10 cellular contexts compared by ENCODE assay signal in genomic region chr21:33268392-33268735, GRCh38. TPM values are rescaled to one million over a fixed set of nuclear protein-coding genes. Genes with fewer than 3 reads are reported as not detected.
DNase-seq lines count a peak whose midpoint lies in the region; ATAC-seq and TF ChIP-seq lines count a peak whose summit lies in the region.
"Had no signal": no experiment of that assay in that cellular context is flagged by ENCODE, and none has a peak within 500 bp of the region (broad histone marks: within the 10 kb centered on the region; RNA-seq: fewer than 3 reads in every experiment).

No MANE protein-coding gene starts in this region.

- H3K27me3 ChIP-seq in PC-9 (ENCODE audit: insufficient read depth, low read depth): no peaks in the 10 kb centered on the region
- H3K27me3 ChIP-seq: thyroid gland had no signal

- CTCF ChIA-PET in PC-9 (lab: Charles Lee): no interaction called here

- TF ChIP-seq POLR2A in lower leg skin (IDR thresholded peaks at IDR 0.05): no peak

- no peaks in the 10 kb centered on the region for H3K36me3 ChIP-seq in PC-9 (ENCODE audit: low read depth)

- H3K9me3 ChIP-seq in PC-9 (ENCODE audit: insufficient read depth, low read depth): no peaks in the 10 kb centered on the region
- H3K9me3 ChIP-seq: thyroid gland had no signal

- H2AFZ ChIP-seq in PC-9: no peak overlapping the region

- H3K79me2 ChIP-seq in PC-9 (ENCODE audit: low read depth): no peaks in the 10 kb centered on the region

- no peak overlapping the region for H3K4me3 ChIP-seq in lower leg skin (ENCODE audit: low read depth, poor library complexity, severe bottlenecking)
- H3K4me3 ChIP-seq in PC-9: no peak overlapping the region
- H3K4me3 ChIP-seq: thyroid gland had no signal

- 0 out of 2 replicates have a peak overlapping the region, but pooled peaks have one; percentile 7 for H3K27ac ChIP-seq in 22Rv1
- H3K27ac ChIP-seq in PC-9: no peak overlapping the region

- peak; percentile 11 for ATAC-seq in GM19025 (IDR thresholded peaks at IDR 0.05; ENCODE audit: low read depth, unreplicated experiment)
- ATAC-seq in HG03159 (IDR thresholded peaks at IDR 0.05; ENCODE audit: unreplicated experiment): peak; percentile 10
- ATAC-seq in GM19351 (IDR thresholded peaks at IDR 0.05; ENCODE audit: unreplicated experiment): no peak

- POLR2A ChIA-PET in PC-9 (lab: Charles Lee; ENCODE audit: unreplicated experiment): no interaction called here

- WGBS in lower leg skin, 2 donors: 84 to 85% methylated on average over 7 of the region's 7 CpGs

- peaks cover 26% of the 10 kb centered on the region; the same call in 1 of the 2 replicates for H3F3A ChIP-seq in PC-9 (ENCODE audit: insufficient read depth, low read depth)

- H3K4me2 ChIP-seq in PC-9: no peak overlapping the region

- peaks cover 23% of the 10 kb centered on the region for H3K4me1 ChIP-seq in PC-9 (replicated peaks; ENCODE audit: insufficient read depth)

- TF ChIP-seq CTCF in 22Rv1 (IDR thresholded peaks at IDR 0.05): no peak
- TF ChIP-seq CTCF in lower leg skin (IDR thresholded peaks at IDR 0.05): no peak
- no peak for TF ChIP-seq CTCF in PC-9 (conservative IDR thresholded peaks at IDR 0.05)

- intact Hi-C loops in lower leg skin (cut with DNase I; ENCODE audit: low total_unique reads): no loop called here
- intact Hi-C loops in PC-9 (cut with micrococcal nuclease; ENCODE audit: unreplicated experiment): loop anchor here (5.0 kb wide), 1 partner anchor 59 kb away; no protein-coding TSS in a partner anchor

- H4K20me1 ChIP-seq in PC-9 (ENCODE audit: insufficient read depth): no peaks in the 10 kb centered on the region

- DNase-seq in cerebellum (ENCODE audit: low spot score) (peak; percentile 15), lower leg skin (ENCODE audit: low spot score in 2 of 2) (no peak), PC-9 (no peak), T-helper 9 cell (no peak)
- DNase-seq: NCI-H446 treated with DMSO at 0.1 percent for 48 hours had no signal

- H3K9me2 ChIP-seq in PC-9 (ENCODE audit: insufficient read depth): no peaks in the 10 kb centered on the region

- BruUV-seq in PC-9 (replicated peaks; lab: Mats Ljungman, UMichigan): no TSS peak

RNA-seq across cellular contexts. Expression of gene IL10RB, which starts 2.2 kb away (rescaled TPM):
- total RNA-seq in cerebellum (9.9 TPM), lower leg skin (10 to 100 TPM; 27.6 to 33.3 (median 30.2) TPM), PC-9 (2021) (18.3 and 23.1 TPM in 2 replicates)

RNA-seq across cellular contexts. Expression of gene IFNAR2, which starts 38.6 kb away (rescaled TPM):
- total RNA-seq in cerebellum (14.7 TPM), lower leg skin (10 to 100 TPM in 1 of 4 donors, 1 to 10 TPM in 3; 2.7 to 14.2 (median 2.9) TPM), PC-9 (2021) (8.5 and 10.3 TPM in 2 replicates)

RNA-seq across cellular contexts. Expression of gene IFNAR1, which starts 56.4 kb away (rescaled TPM):
- total RNA-seq in cerebellum: 41.1 TPM
- total RNA-seq in lower leg skin: 10 to 100 TPM; 17.0 to 19.4 (median 19.0) TPM
- total RNA-seq in PC-9 (2021): 24.2 and 25.5 TPM in 2 replicates
